17 cellular contexts compared by ENCODE assay signal in the genomic region with DNA sequence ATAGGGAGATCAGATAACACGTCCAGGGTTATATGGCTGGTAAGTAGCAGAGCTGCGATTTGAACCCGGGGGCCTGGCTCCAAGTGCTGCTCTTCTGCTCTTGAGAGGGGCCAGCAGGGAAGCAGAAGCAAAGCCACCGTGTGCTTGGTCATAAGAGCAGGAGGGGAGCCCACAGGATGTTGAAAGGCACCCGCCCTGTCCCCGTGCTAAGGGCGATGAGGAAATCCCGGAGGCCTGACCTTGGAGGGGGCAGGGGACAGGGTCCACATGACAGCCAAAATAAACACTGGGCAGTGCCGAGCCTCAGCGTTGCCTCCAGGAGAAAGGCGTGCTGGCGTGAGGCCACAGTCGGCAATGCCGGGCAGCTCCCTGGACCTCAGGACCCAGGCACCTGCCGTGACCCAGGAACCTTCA. TPM values are rescaled to one million over a fixed set of nuclear protein-coding genes. Genes with fewer than 3 reads are reported as not detected.
DNase-seq lines count a peak whose midpoint lies in the region; FAIRE-seq and TF ChIP-seq lines count a peak whose summit lies in the region.
"Had no signal": no experiment of that assay in that cellular context is flagged by ENCODE, and none has a peak within 500 bp of the region (broad histone marks: within the 10 kb centered on the region; RNA-seq: fewer than 3 reads in every experiment).

No MANE protein-coding gene starts in this region.

- no peak overlapping the region for H2AFZ ChIP-seq in endothelial cell of umbilical vein (ENCODE audit: low read depth, low read length)
- no peak overlapping the region for H2AFZ ChIP-seq in SK-N-SH (ENCODE audit: low read depth)

- no peak for FAIRE-seq in endothelial cell of umbilical vein (lab: Jason Lieb, UNC)
- FAIRE-seq: A204.1, astrocyte, colon had no signal

- TF ChIP-seq CTCF in endothelial cell of umbilical vein (IDR thresholded peaks at IDR 0.05; ENCODE audit: extremely low read depth in 1 of 2, insufficient read depth in 1 of 2, low read depth in 1 of 2, low read length in 2 of 2) = no peak
- TF ChIP-seq CTCF in SK-N-SH (IDR thresholded peaks at IDR 0.05) = no peak
- no peak for TF ChIP-seq CTCF in suprapubic skin (IDR thresholded peaks at IDR 0.05)

- no peaks in the 10 kb centered on the region for H3K27me3 ChIP-seq in BLaER1 treated with 17β-estradiol and CSF1 and Interleukin-3, amounts not matched to agents 10 nM and 100 nM
- H3K27me3 ChIP-seq in endothelial cell of umbilical vein (ENCODE audit: control insufficient read depth in 2 of 2, insufficient read depth in 2 of 2, low read length in 2 of 2) (no peaks in the 10 kb centered on the region), SK-N-SH (ENCODE audit: insufficient read depth) (no peaks in the 10 kb centered on the region), suprapubic skin (no peaks in the 10 kb centered on the region)
- H3K27me3 ChIP-seq: ovary had no signal

- dilution Hi-C loops in endothelial cell of umbilical vein (cut with MboI; ENCODE audit: extremely low pct_ligation_motif_present, low sequenced_read_pairs) = no loop called here

- no peaks in the 10 kb centered on the region for H3K9me1 ChIP-seq in endothelial cell of umbilical vein (replicated peaks; ENCODE audit: control insufficient read depth, extremely low read depth, insufficient read depth, low read length)

- H3K79me2 ChIP-seq in endothelial cell of umbilical vein (ENCODE audit: control insufficient read depth, insufficient read depth, low read length) = no peaks in the 10 kb centered on the region
- no peaks in the 10 kb centered on the region for H3K79me2 ChIP-seq in SK-N-SH (ENCODE audit: insufficient read depth)

- H3K9ac ChIP-seq in BLaER1 treated with 17β-estradiol and CSF1 and Interleukin-3, amounts not matched to agents 10 nM and 100 nM = peak overlapping the region in 6 of 11 experiments; percentile 25 to 76 (median 40); a peak in 6 of 22 replicates
- no peak overlapping the region for H3K9ac ChIP-seq in endothelial cell of umbilical vein (replicated peaks; ENCODE audit: extremely low read depth, insufficient read depth, low read length)
- no peak overlapping the region for H3K9ac ChIP-seq in SK-N-SH

- peaks cover 48 to 95% (median 79%) of the 10 kb centered on the region in 11 experiments for H3K36me3 ChIP-seq in BLaER1 treated with 17β-estradiol and CSF1 and Interleukin-3, amounts not matched to agents 10 nM and 100 nM
- H3K36me3 ChIP-seq in endothelial cell of umbilical vein (ENCODE audit: control insufficient read depth in 2 of 2, extremely low read depth in 1 of 2, insufficient read depth in 2 of 2, low read length in 2 of 2) = peaks cover 2 to 41% of the 10 kb centered on the region in 2 experiments
- peaks cover 39 to 51% of the 10 kb centered on the region in 2 experiments for H3K36me3 ChIP-seq in SK-N-SH (replicated peaks in 1 of 2; ENCODE audit: control insufficient read depth in 1 of 2, insufficient read depth in 2 of 2, low read length in 1 of 2)
- peaks cover 88% of the 10 kb centered on the region for H3K36me3 ChIP-seq in suprapubic skin
- H3K36me3 ChIP-seq: ovary had no signal

- DNase-seq in NCI-H2029 treated with DMSO at 0.1 percent for 48 hours (lab: John Stamatoyannopoulos, UW) (peak; percentile 32), endothelial cell of umbilical vein (ENCODE audit: low read depth, low spot score) (peak; percentile 40), lung microvascular endothelial cell (ENCODE audit: low read depth in 2 of 2) (peak; percentile 43 to 70), SK-N-SH (no peak), NAMALWA (ENCODE audit: low spot score) (no peak), AG08395 (ENCODE audit: low spot score) (no peak), suprapubic skin (ENCODE audit: low spot score in 2 of 2) (no peak)
- DNase-seq: activated CD4-positive, CD25-positive, alpha-beta regulatory T cell treated with anti-CD3 and anti-CD28 coated beads, Interleukin-2, amount 50 U/mL, for 72 hours; CD4-positive, alpha-beta memory T cell; DMS79 treated with DMSO at 0.1 percent for 48 hours; NCI-H1092 treated with DMSO at 0.1 percent for 48 hours; ovary; stimulated activated naive CD8-positive, alpha-beta T cell treated with anti-CD3 and anti-CD28 coated beads, Interleukin-15, Interleukin-2, amounts not matched to agents 100 U/mL and 50 U/mL, for 24 hours had no signal

- no TSS peak for BruUV-seq in endothelial cell of umbilical vein (replicated peaks; lab: Mats Ljungman, UMichigan)

- TF ChIP-seq RAD21 in SK-N-SH (IDR thresholded peaks at IDR 0.05; ENCODE audit: low read length) = no peak

- H3K9me3 ChIP-seq in BLaER1 treated with 17β-estradiol and CSF1 and Interleukin-3, amounts not matched to agents 10 nM and 100 nM (replicated peaks in 1 of 11) = peaks cover 0 to 3% (median 0%) of the 10 kb centered on the region in 11 experiments; a peak in 1 of 22 replicates
- H3K9me3 ChIP-seq in endothelial cell of umbilical vein (replicated peaks; ENCODE audit: control insufficient read depth, insufficient read depth, low read length) = no peaks in the 10 kb centered on the region
- H3K9me3 ChIP-seq in SK-N-SH = no peaks in the 10 kb centered on the region
- no peaks in the 10 kb centered on the region for H3K9me3 ChIP-seq in suprapubic skin
- H3K9me3 ChIP-seq: ovary had no signal

- peaks cover 48 to 71% (median 65%) of the 10 kb centered on the region in 10 experiments for H3K4me1 ChIP-seq in BLaER1 treated with 17β-estradiol and CSF1 and Interleukin-3, amounts not matched to agents 10 nM and 100 nM
- H3K4me1 ChIP-seq in endothelial cell of umbilical vein (ENCODE audit: control insufficient read depth, extremely low read depth, insufficient read depth, low read length) (peaks cover 20% of the 10 kb centered on the region), SK-N-SH (ENCODE audit: control insufficient read depth in 1 of 2, insufficient read depth in 2 of 2, low read depth in 1 of 2, low read length in 1 of 2) (peaks cover 0 to under 1% of the 10 kb centered on the region in 2 experiments; a peak in 1 of 4 replicates), suprapubic skin (peaks cover 11% of the 10 kb centered on the region)

- peaks cover 6% of the 10 kb centered on the region for H3F3A ChIP-seq in SK-N-SH (replicated peaks; ENCODE audit: insufficient read depth)

- no peak for TF ChIP-seq POLR2A in endothelial cell of umbilical vein (IDR thresholded peaks at IDR 0.05; ENCODE audit: low read depth, low read length)
- no peak for TF ChIP-seq POLR2A in suprapubic skin (IDR thresholded peaks at IDR 0.05)

- no peak overlapping the region for H3K4me3 ChIP-seq in BLaER1 treated with 17β-estradiol and CSF1 and Interleukin-3, amounts not matched to agents 10 nM and 100 nM
- no peak overlapping the region for H3K4me3 ChIP-seq in endothelial cell of umbilical vein (replicated peaks in 1 of 3; ENCODE audit: insufficient read depth in 1 of 3, low read depth in 1 of 3, low read length in 3 of 3)
- no peak overlapping the region for H3K4me3 ChIP-seq in SK-N-SH (ENCODE audit: low read depth in 2 of 2, low read length in 1 of 2)
- no peak overlapping the region for H3K4me3 ChIP-seq in suprapubic skin
- H3K4me3 ChIP-seq: ovary had no signal

- intact Hi-C loops in endothelial cell of umbilical vein (cut with micrococcal nuclease) = no loop called here

- peak overlapping the region in 8 of 11 experiments; percentile 9 to 94 (median 64); a peak in 14 of 22 replicates for H3K27ac ChIP-seq in BLaER1 treated with 17β-estradiol and CSF1 and Interleukin-3, amounts not matched to agents 10 nM and 100 nM
- H3K27ac ChIP-seq in endothelial cell of umbilical vein (ENCODE audit: insufficient read depth, low read depth, low read length) (no peak overlapping the region), SK-N-SH (ENCODE audit: low read depth in 2 of 2, low read length in 1 of 2) (no peak overlapping the region), suprapubic skin (no peak overlapping the region)
- H3K27ac ChIP-seq: ovary had no signal

- peaks cover 0 to 17% (median 0%) of the 10 kb centered on the region in 11 experiments; a peak in 4 of 22 replicates for H4K20me1 ChIP-seq in BLaER1 treated with 17β-estradiol and CSF1 and Interleukin-3, amounts not matched to agents 10 nM and 100 nM
- H4K20me1 ChIP-seq in endothelial cell of umbilical vein (replicated peaks; ENCODE audit: control insufficient read depth, extremely low read depth, insufficient read depth, low read length) (no peaks in the 10 kb centered on the region), SK-N-SH (ENCODE audit: insufficient read depth) (no peaks in the 10 kb centered on the region)

- peak overlapping the region in 5 of 11 experiments; percentile 81 to 88 (median 88); a peak in 11 of 22 replicates for H3K4me2 ChIP-seq in BLaER1 treated with 17β-estradiol and CSF1 and Interleukin-3, amounts not matched to agents 10 nM and 100 nM
- H3K4me2 ChIP-seq in endothelial cell of umbilical vein (ENCODE audit: insufficient read depth, low read length) (no peak overlapping the region), SK-N-SH (no peak overlapping the region)

- POLR2A ChIA-PET in endothelial cell of umbilical vein (lab: Charles Lee) = interaction anchor here (1.1 kb wide), 1 partner anchor 29 kb away, joined by 3 read pairs; a partner anchor contains a TSS
- POLR2A ChIA-PET in SK-N-SH (lab: Yijun Ruan, JAX) = no interaction called here

- CTCF ChIA-PET in endothelial cell of umbilical vein (lab: Charles Lee) (interaction anchor here (1.1 to 3.8 kb wide), 3 partner anchors 15 to 29 kb away, joined by 3 to 17 read pairs (median 4); a partner anchor contains a TSS), SK-N-SH (lab: Yijun Ruan, JAX) (interaction anchor here (0.9 to 1.5 kb wide), 3 partner anchors 8 to 29 kb away, joined by 3 to 4 read pairs (median 4); a partner anchor contains a TSS)

- no peaks in the 10 kb centered on the region for H3K9me2 ChIP-seq in SK-N-SH

- 96% methylated on average over 15 of the region's 15 CpGs for WGBS in SK-N-SH (ENCODE audit: low lambda C conversion rate)
- 92% methylated on average over 13 of the region's 15 CpGs for WGBS in suprapubic skin

- TF ChIP-seq EP300 in SK-N-SH (IDR thresholded peaks at IDR 0.05; ENCODE audit: borderline replicate concordance in 1 of 2, low read depth in 1 of 2, low read length in 1 of 2) (no peak), suprapubic skin (IDR thresholded peaks at IDR 0.05) (no peak)

RNA-seq across cellular contexts. Expression of a gene that starts 28.8 kb away (rescaled TPM):
- total RNA-seq in endothelial cell of umbilical vein = 36.4 and 44.5 TPM in 2 replicates
- 74.4 and 74.6 TPM in 2 replicates for polyA plus RNA-seq in endothelial cell of umbilical vein
- polyA plus RNA-seq in endothelial cell of umbilical vein (2011; cell fraction: cytosol; rRNA removed) = 64.6 and 74.8 TPM in 2 replicates
- 57.8 and 92.1 TPM in 2 replicates for polyA plus RNA-seq in endothelial cell of umbilical vein (2011; cell fraction: nucleus; rRNA removed)
- 38.9 and 41.3 TPM in 2 replicates for polyA plus RNA-seq in endothelial cell of umbilical vein (2012)
- polyA minus RNA-seq in endothelial cell of umbilical vein = 100 and 123 TPM in 2 replicates
- 12.3 TPM for polyA minus RNA-seq in endothelial cell of umbilical vein (2011; cell fraction: cytosol; rRNA and poly(A)+ RNA removed)
- polyA minus RNA-seq in endothelial cell of umbilical vein (2011; cell fraction: nucleus; rRNA and poly(A)+ RNA removed) = 59.4 and 79.5 TPM in 2 replicates
- total RNA-seq in lung microvascular endothelial cell = 18.1 and 27.2 TPM in 2 replicates
- 26.9 and 28.7 TPM in 2 replicates for polyA plus RNA-seq in SK-N-SH (2012; rRNA removed)
- 14.2 and 18.0 TPM in 2 replicates for polyA plus RNA-seq in SK-N-SH (2012; cell fraction: cytosol; rRNA removed)
- polyA plus RNA-seq in SK-N-SH (2012; cell fraction: nucleus; rRNA removed) = 36.9 and 44.0 TPM in 2 replicates
- 100 to 1,000 TPM; 105 to 279 (median 130) TPM for total RNA-seq in suprapubic skin

RNA-seq across cellular contexts. Expression of a gene that starts 52.4 kb away (rescaled TPM):
- 29.2 and 41.1 TPM in 2 replicates for total RNA-seq in endothelial cell of umbilical vein
- 69.1 and 77.4 TPM in 2 replicates for polyA plus RNA-seq in endothelial cell of umbilical vein
- 37.6 and 57.9 TPM in 2 replicates for polyA plus RNA-seq in endothelial cell of umbilical vein (2011; cell fraction: cytosol; rRNA removed)
- polyA plus RNA-seq in endothelial cell of umbilical vein (2011; cell fraction: nucleus; rRNA removed) = 22.6 and 34.8 TPM in 2 replicates
- 65.7 and 77.0 TPM in 2 replicates for polyA plus RNA-seq in endothelial cell of umbilical vein (2012)
- polyA minus RNA-seq in endothelial cell of umbilical vein = 24.8 and 26.4 TPM in 2 replicates
- polyA minus RNA-seq in endothelial cell of umbilical vein (2011; cell fraction: cytosol; rRNA and poly(A)+ RNA removed) = 13.3 TPM
- polyA minus RNA-seq in endothelial cell of umbilical vein (2011; cell fraction: nucleus; rRNA and poly(A)+ RNA removed) = 10.7 and 20.2 TPM in 2 replicates
- 50.3 and 60.7 TPM in 2 replicates for total RNA-seq in lung microvascular endothelial cell
- 12.9 and 13.7 TPM in 2 replicates for polyA plus RNA-seq in SK-N-SH (2012; rRNA removed)
- polyA plus RNA-seq in SK-N-SH (2012; cell fraction: cytosol; rRNA removed) = 5.8 and 9.2 TPM in 2 replicates
- 11.7 and 13.7 TPM in 2 replicates for polyA plus RNA-seq in SK-N-SH (2012; cell fraction: nucleus; rRNA removed)
- total RNA-seq in suprapubic skin = 10 to 100 TPM; 13.6 to 95.7 (median 61.8) TPM

Comparison
In these comparisons a context has a peak if more than half of its experiments do, and no peak if none do; other contexts are left out.
1. H3K27ac ChIP-seq: peak in BLaER1 treated with 17β-estradiol and CSF1 and Interleukin-3, amounts not matched to agents 10 nM and 100 nM (8 of 11); none in endothelial cell of umbilical vein (single experiment), SK-N-SH (0 of 2) and suprapubic skin (single experiment).
2. H3K9ac ChIP-seq: peak in BLaER1 treated with 17β-estradiol and CSF1 and Interleukin-3, amounts not matched to agents 10 nM and 100 nM (6 of 11); none in endothelial cell of umbilical vein (single experiment) and SK-N-SH (single experiment).
3. DNase-seq: peak in NCI-H2029 treated with DMSO at 0.1 percent for 48 hours (single experiment), endothelial cell of umbilical vein (single experiment) and lung microvascular endothelial cell (2 of 2); none in SK-N-SH (single experiment), NAMALWA (single experiment), AG08395 (single experiment) and suprapubic skin (0 of 2).